ENCODE assay signal across 32 cellular contexts in the genomic region with DNA sequence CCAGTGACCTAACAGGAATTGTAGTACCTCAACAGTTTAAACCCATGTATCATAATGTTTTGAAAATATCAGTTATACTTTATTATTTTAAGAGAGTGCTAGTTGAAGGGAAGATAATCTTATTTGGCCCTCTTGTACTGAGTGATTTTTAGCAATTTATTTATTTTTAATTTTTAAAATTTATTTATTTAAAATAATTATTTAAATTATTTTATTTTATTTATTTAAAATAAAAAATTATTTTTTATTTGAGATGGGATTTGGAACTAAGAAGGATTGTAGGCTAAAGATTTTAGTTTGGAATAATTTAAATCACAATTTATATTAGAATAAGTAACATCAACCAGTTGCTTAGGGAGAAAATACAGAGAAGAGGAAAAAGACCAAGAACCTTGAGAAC.
"Had no signal": no experiment of that assay in that cellular context is flagged by ENCODE, and none has a peak within 500 bp of the region (broad histone marks: within the 10 kb centered on the region; RNA-seq: fewer than 3 reads in every experiment).

No MANE protein-coding gene starts in this region.

- H3K4me1 Mint-ChIP-seq: activated CD4-positive, alpha-beta T cell treated with anti-CD3 and anti-CD28 coated beads, Interleukin-2, amount 10 ng/mL, durations not matched to agents 7 days and 5 days; activated naive CD4-positive, alpha-beta T cell treated with anti-CD3 and anti-CD28 coated beads, Interleukin-2, amount 10 ng/mL, durations not matched to agents 7 days and 5 days; activated naive CD8-positive, alpha-beta T cell treated with anti-CD3 and anti-CD28 coated beads, Interleukin-2, amount 10 ng/mL, durations not matched to agents 7 days and 5 days; brain; endodermal cell had no signal

- H3K4me3 ChIP-seq: ascending aorta, breast epithelium, cardiac muscle cell, coronary artery, dorsolateral prefrontal cortex, esophagus muscularis mucosa had no signal

- ATAC-seq: activated CD8-positive, alpha-beta T cell treated with anti-CD3 and anti-CD28 coated beads for 36 hours; activated naive CD4-positive, alpha-beta T cell treated with anti-CD3 and anti-CD28 coated beads, Interleukin-2, amount 50 U/mL, for 72 hours; foreskin keratinocyte; T-helper 17 cell had no signal

- H3K27me3 Mint-ChIP-seq: activated CD4-positive, alpha-beta T cell treated with anti-CD3 and anti-CD28 coated beads, Interleukin-2, amount 10 ng/mL, durations not matched to agents 7 days and 5 days; activated CD8-positive, alpha-beta T cell treated with anti-CD3 and anti-CD28 coated beads for 36 hours; activated naive CD4-positive, alpha-beta T cell treated with anti-CD3 and anti-CD28 coated beads, Interleukin-2, amount 10 ng/mL, durations not matched to agents 7 days and 5 days; activated naive CD8-positive, alpha-beta T cell treated with anti-CD3 and anti-CD28 coated beads, Interleukin-2, amount 10 ng/mL, durations not matched to agents 7 days and 5 days; brain; dendritic cell treated with granulocyte-macrophage colony-stimulating factor and Interleukin-4, amounts not matched to agents 40 ng/mL and 50 ng/mL, for 4 days; T-helper 17 cell had no signal

- H3K27ac ChIP-seq: ascending aorta, breast epithelium, cardiac muscle cell, coronary artery, esophagus muscularis mucosa, foreskin keratinocyte had no signal

- H3K4me3 Mint-ChIP-seq: activated CD4-positive, alpha-beta T cell treated with anti-CD3 and anti-CD28 coated beads, Interleukin-2, amount 10 ng/mL, durations not matched to agents 7 days and 5 days; activated CD8-positive, alpha-beta T cell treated with anti-CD3 and anti-CD28 coated beads for 36 hours; activated naive CD4-positive, alpha-beta T cell treated with anti-CD3 and anti-CD28 coated beads, Interleukin-2, amount 10 ng/mL, durations not matched to agents 7 days and 5 days; activated naive CD8-positive, alpha-beta T cell treated with anti-CD3 and anti-CD28 coated beads, Interleukin-2, amount 10 ng/mL, durations not matched to agents 7 days and 5 days; brain; dendritic cell treated with granulocyte-macrophage colony-stimulating factor and Interleukin-4, amounts not matched to agents 40 ng/mL and 50 ng/mL, for 4 days; endodermal cell; T-helper 17 cell; T-helper 2 cell treated with Interferon-gamma antibody and Interleukin-4, amounts not matched to agents 5 μg/mL and 100 μg/mL, for 36 hours had no signal

- H3K4me1 ChIP-seq: ascending aorta, breast epithelium, esophagus muscularis mucosa, foreskin keratinocyte had no signal

- DNase-seq: activated CD4-positive, alpha-beta T cell treated with anti-CD3 and anti-CD28 coated beads for 1 hour; activated CD4-positive, alpha-beta T cell treated with anti-CD3 and anti-CD28 coated beads for 4 hours; activated CD4-positive, alpha-beta T cell treated with anti-CD3 and anti-CD28 coated beads, Interleukin-2, amount 10 ng/mL, durations not matched to agents 7 days and 5 days; activated CD4-positive, alpha-beta T cell treated with anti-CD3 and anti-CD28 coated beads, Interleukin-2, amount 50 U/mL, for 48 hours; activated CD8-positive, alpha-beta memory T cell treated with anti-CD3 and anti-CD28 coated beads for 24 hours; activated CD8-positive, alpha-beta T cell treated with anti-CD3 and anti-CD28 coated beads for 36 hours; activated gamma-delta T cell; activated naive CD4-positive, alpha-beta T cell; activated naive CD4-positive, alpha-beta T cell treated with anti-CD3 and anti-CD28 coated beads, Interleukin-2, amount 10 ng/mL, durations not matched to agents 7 days and 5 days; activated naive CD8-positive, alpha-beta T cell treated with anti-CD3 and anti-CD28 coated beads, Interleukin-2, amount 10 ng/mL, durations not matched to agents 7 days and 5 days; activated T-cell treated with anti-CD3 and anti-CD28 coated beads, Interleukin-2, amount 50 U/mL, for 1 hour; activated T-cell treated with anti-CD3 and anti-CD28 coated beads, Interleukin-2, amount 50 U/mL, for 48 hours; central memory CD4-positive, alpha-beta T cell; cerebellar nuclear complex; dorsolateral prefrontal cortex; effector memory CD4-positive, alpha-beta T cell; endodermal cell; erythroblast; foreskin keratinocyte; head of caudate nucleus; T-helper 1 cell; T-helper 17 cell; T1000 had no signal

- H3K27me3 ChIP-seq: ascending aorta, breast epithelium, cardiac muscle cell, dorsolateral prefrontal cortex, esophagus muscularis mucosa, foreskin keratinocyte had no signal

- H3K9me3 ChIP-seq: ascending aorta, breast epithelium, esophagus muscularis mucosa had no signal

- H3K27ac Mint-ChIP-seq: activated CD4-positive, alpha-beta T cell treated with anti-CD3 and anti-CD28 coated beads, Interleukin-2, amount 10 ng/mL, durations not matched to agents 7 days and 5 days; activated CD8-positive, alpha-beta T cell treated with anti-CD3 and anti-CD28 coated beads for 36 hours; activated naive CD4-positive, alpha-beta T cell treated with anti-CD3 and anti-CD28 coated beads, Interleukin-2, amount 10 ng/mL, durations not matched to agents 7 days and 5 days; activated naive CD8-positive, alpha-beta T cell treated with anti-CD3 and anti-CD28 coated beads, Interleukin-2, amount 10 ng/mL, durations not matched to agents 7 days and 5 days; brain; dendritic cell treated with granulocyte-macrophage colony-stimulating factor and Interleukin-4, amounts not matched to agents 40 ng/mL and 50 ng/mL, for 4 days; endodermal cell; T-helper 17 cell; T-helper 2 cell treated with Interferon-gamma antibody and Interleukin-4, amounts not matched to agents 5 μg/mL and 100 μg/mL, for 36 hours had no signal

- H3K36me3 ChIP-seq: breast epithelium had no signal

- H3K9me3 Mint-ChIP-seq: activated CD4-positive, alpha-beta T cell treated with anti-CD3 and anti-CD28 coated beads, Interleukin-2, amount 10 ng/mL, durations not matched to agents 7 days and 5 days; activated CD8-positive, alpha-beta T cell treated with anti-CD3 and anti-CD28 coated beads for 36 hours; activated naive CD4-positive, alpha-beta T cell treated with anti-CD3 and anti-CD28 coated beads, Interleukin-2, amount 10 ng/mL, durations not matched to agents 7 days and 5 days; activated naive CD4-positive, alpha-beta T cell treated with anti-CD3 and anti-CD28 coated beads, Interleukin-2, amount 50 U/mL, for 72 hours; activated naive CD8-positive, alpha-beta T cell treated with anti-CD3 and anti-CD28 coated beads, Interleukin-2, amount 10 ng/mL, durations not matched to agents 7 days and 5 days; dendritic cell treated with granulocyte-macrophage colony-stimulating factor and Interleukin-4, amounts not matched to agents 40 ng/mL and 50 ng/mL, for 4 days; T-helper 2 cell treated with Interferon-gamma antibody and Interleukin-4, amounts not matched to agents 5 μg/mL and 100 μg/mL, for 36 hours had no signal
